19 cellular contexts compared by ENCODE assay signal in genomic region chr4:52748432-52748831, GRCh38. TPM values are rescaled to one million over a fixed set of nuclear protein-coding genes. Genes with fewer than 3 reads are reported as not detected.
DNase-seq lines count a peak whose midpoint lies in the region; ATAC-seq, FAIRE-seq and TF ChIP-seq lines count a peak whose summit lies in the region.
"Had no signal": no experiment of that assay in that cellular context is flagged by ENCODE, and none has a peak within 500 bp of the region (broad histone marks: within the 10 kb centered on the region; RNA-seq: fewer than 3 reads in every experiment).

No MANE protein-coding gene starts in this region.

- no peak for TF ChIP-seq CTCF in KMS-11 (conservative IDR thresholded peaks at IDR 0.05; ENCODE audit: low read depth, low read length)
- no peak for TF ChIP-seq CTCF in bronchial epithelial cell (IDR thresholded peaks at IDR 0.05; ENCODE audit: insufficient read depth, low read length, severe bottlenecking)
- TF ChIP-seq CTCF in gastroesophageal sphincter (IDR thresholded peaks at IDR 0.05), result no peak

- 90 to 94% methylated on average over 2 to 6 of the region's 6 CpGs for WGBS in gastroesophageal sphincter (ENCODE audit: low coverage in 1 of 2), 2 donors

- H3K36me3 ChIP-seq in KMS-11 (ENCODE audit: insufficient read depth), result no peaks in the 10 kb centered on the region
- H3K36me3 ChIP-seq in bronchial epithelial cell (ENCODE audit: control insufficient read depth, insufficient read depth, low read length), result no peaks in the 10 kb centered on the region
- H3K36me3 ChIP-seq in gastroesophageal sphincter, result no peaks in the 10 kb centered on the region
- H3K36me3 ChIP-seq: heart right ventricle, right lobe of liver had no signal

- no peak overlapping the region for H2AFZ ChIP-seq in KMS-11 (ENCODE audit: low read depth)

- H4K20me1 ChIP-seq in KMS-11 (ENCODE audit: insufficient read depth), result no peaks in the 10 kb centered on the region

- TF ChIP-seq EP300 in gastroesophageal sphincter (IDR thresholded peaks at IDR 0.05), result no peak

- H3K4me2 ChIP-seq in KMS-11, result peak overlapping the region; percentile 44

- DNase-seq in bronchial epithelial cell (ENCODE audit: low read depth) (no peak), NCI-H128 (lab: John Stamatoyannopoulos, UW; ENCODE audit: unreplicated experiment) (no peak)
- DNase-seq in activated T-cell treated with anti-CD3 and anti-CD28 coated beads, Interleukin-2, amount 50 U/mL, for 48 hours, result no peak
- DNase-seq: activated CD4-positive, alpha-beta T cell treated with anti-CD3 and anti-CD28 coated beads, Interleukin-2, amount 50 U/mL, for 1 hour; activated T-cell treated with anti-CD3 and anti-CD28 coated beads, Interleukin-2, amount 50 U/mL, for 24 hours; heart right ventricle; IMR-90; islet precursor cell; right lobe of liver; stimulated activated CD4-positive, alpha-beta T cell treated with anti-CD3 and anti-CD28 coated beads, Interleukin-1b, Interleukin-23, amount 100 ng/mL, for 48 hours had no signal

- H3K27ac ChIP-seq in KMS-11 (no peak overlapping the region), gastroesophageal sphincter (no peak overlapping the region)
- H3K27ac ChIP-seq: heart right ventricle, right lobe of liver had no signal

- H3K9ac ChIP-seq in KMS-11, result no peak overlapping the region

- TF ChIP-seq POLR2A in gastroesophageal sphincter (IDR thresholded peaks at IDR 0.05), result no peak

- no peaks in the 10 kb centered on the region for H3K79me2 ChIP-seq in KMS-11 (ENCODE audit: insufficient read depth, low read depth)

- peak; percentile 52 for ATAC-seq in GM19023 (IDR thresholded peaks at IDR 0.05; ENCODE audit: unreplicated experiment)
- peak; percentile 76 for ATAC-seq in GM21717 (IDR thresholded peaks at IDR 0.05; ENCODE audit: unreplicated experiment)
- no peak for ATAC-seq in GM18861 (IDR thresholded peaks at IDR 0.05; ENCODE audit: unreplicated experiment)
- ATAC-seq in gastroesophageal sphincter, result no peak
- ATAC-seq: heart right ventricle, Panc1, right lobe of liver had no signal

- no peak overlapping the region for H3K4me3 ChIP-seq in KMS-11 (IDR thresholded peaks at IDR 0.05; ENCODE audit: insufficient read depth, low read depth, low read length)
- H3K4me3 ChIP-seq in bronchial epithelial cell (ENCODE audit: low read depth, low read length), result no peak overlapping the region
- no peak overlapping the region for H3K4me3 ChIP-seq in gastroesophageal sphincter
- H3K4me3 ChIP-seq: heart right ventricle, right lobe of liver had no signal

- H3K4me1 ChIP-seq in KMS-11 (ENCODE audit: low read depth, poor library complexity, severe bottlenecking), result peaks cover 30% of the 10 kb centered on the region
- H3K4me1 ChIP-seq in gastroesophageal sphincter, result peaks cover 0 to 14% (median 0%) of the 10 kb centered on the region in 3 donors

- H3K9me3 ChIP-seq in gastroesophageal sphincter, result no peaks in the 10 kb centered on the region
- H3K9me3 ChIP-seq: heart right ventricle, right lobe of liver had no signal

- peak; percentile 81 for FAIRE-seq in bronchial epithelial cell (lab: Jason Lieb, UNC)
- FAIRE-seq: D721Med, TTC549 had no signal

- no peaks in the 10 kb centered on the region; the same call in 1 of the 2 replicates for H3K27me3 ChIP-seq in KMS-11 (ENCODE audit: insufficient read depth, low read depth)
- no peaks in the 10 kb centered on the region for H3K27me3 ChIP-seq in bronchial epithelial cell (ENCODE audit: control insufficient read depth, insufficient read depth, low read length)
- peaks cover 52% of the 10 kb centered on the region for H3K27me3 ChIP-seq in gastroesophageal sphincter
- H3K27me3 ChIP-seq: right lobe of liver had no signal

RNA-seq across cellular contexts. Expression of gene ERVMER34-1, which starts 2.8 kb away (rescaled TPM):
- total RNA-seq in bronchial epithelial cell (0.51 and 3.2 TPM in 2 replicates), gastroesophageal sphincter (under 1 TPM; 0.08 to 0.93 (median 0.49) TPM)
- total RNA-seq: IMR-90, mesenteric fat pad had no signal

Comparison
In these comparisons a context has a peak if more than half of its experiments do, and no peak if none do; other contexts are left out.
1. ATAC-seq: peak in GM19023 (single experiment) and GM21717 (single experiment); none in GM18861 (single experiment) and gastroesophageal sphincter (single experiment).